Comparison of ENCODE assay signal across 29 cellular contexts in the genomic region with DNA sequence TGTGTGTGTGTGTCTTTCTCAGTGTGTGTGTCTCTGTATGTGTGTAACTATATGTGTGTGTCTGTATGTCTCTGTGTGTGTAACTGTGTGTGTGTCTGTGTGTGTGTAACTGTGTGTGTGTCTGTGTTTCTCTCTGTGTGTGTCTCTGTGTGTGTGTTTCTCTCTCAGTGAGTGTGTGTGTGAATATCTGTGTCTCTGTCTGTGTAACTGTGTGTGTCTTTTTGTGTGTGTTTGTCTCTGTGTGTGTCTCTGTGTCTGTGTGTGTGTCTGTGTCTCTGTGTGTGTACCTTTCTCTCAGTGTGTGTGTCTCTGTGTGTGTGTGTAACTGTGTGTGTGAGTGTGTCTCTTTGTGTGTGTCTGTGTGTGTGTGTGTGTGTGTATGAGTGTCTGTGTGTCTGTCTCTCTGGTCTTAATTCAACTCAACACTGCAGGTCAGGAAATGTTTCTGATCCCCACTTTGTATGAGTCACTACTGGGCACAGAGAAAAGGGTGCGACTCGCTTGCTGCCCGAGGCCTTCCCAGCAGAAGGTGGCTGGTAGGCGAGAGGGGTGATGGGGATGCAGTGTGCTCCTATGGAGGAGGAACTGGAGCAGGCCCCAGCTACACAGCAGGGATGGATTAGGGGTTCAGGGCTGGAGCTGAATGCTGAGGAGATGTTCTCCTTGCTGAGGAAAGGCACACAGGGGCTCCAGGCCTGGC. TPM values are rescaled to one million over a fixed set of nuclear protein-coding genes. Genes with fewer than 3 reads are reported as not detected.
A peak's percentile ranks its signal among the peaks of the same experiment; 100 is the strongest.
DNase-seq lines count a peak whose midpoint lies in the region; TF ChIP-seq lines count a peak whose summit lies in the region.
"Had no signal": no experiment of that assay in that cellular context is flagged by ENCODE, and none has a peak within 500 bp of the region (broad histone marks: within the 10 kb centered on the region; RNA-seq: fewer than 3 reads in every experiment).

No MANE protein-coding gene starts in this region.

- CTCF ChIA-PET in OCI-LY7 (lab: Charles Lee; ENCODE audit: unreplicated experiment): no interaction called here

- BruUV-seq in OCI-LY7 (replicated peaks; lab: Mats Ljungman, UMichigan): no TSS peak

- peak; percentile 77 for DNase-seq in A172 (ENCODE audit: low spot score)
- peak; percentile 57 for DNase-seq in EL
- DNase-seq in OCI-LY7 (ENCODE audit: low spot score): no peak
- no peak for DNase-seq in caudate nucleus (lab: John Stamatoyannopoulos, UW)
- no peak for DNase-seq in hippocampal formation (lab: John Stamatoyannopoulos, UW)
- DNase-seq in immature natural killer cell: no peak
- no peak for DNase-seq in activated CD8-positive, alpha-beta memory T cell treated with anti-CD3 and anti-CD28 coated beads, Interleukin-2, amount 50 U/mL, for 48 hours
- DNase-seq in NCI-H510A (lab: John Stamatoyannopoulos, UW): no peak
- DNase-seq: activated CD4-positive, alpha-beta memory T cell treated with anti-CD3 and anti-CD28 coated beads for 36 hours; activated gamma-delta T cell; activated T-cell treated with anti-CD3 and anti-CD28 coated beads for 4 hours; body of pancreas; colonic mucosa; GOT3; lower lobe of right lung; NCI-H1092 treated with DMSO at 0.1 percent for 48 hours; NCI-H1930; NCI-H748 treated with DMSO at 0.1 percent for 48 hours; nephron progenitor cell; pancreas; SHP77; stimulated activated CD4-positive, alpha-beta T cell treated with anti-CD3 and anti-CD28 coated beads, Interleukin-12 subunit alpha, Interleukin-12 subunit beta, amount 100 ng/mL, for 4 hours; stimulated activated CD4-positive, alpha-beta T cell treated with anti-CD3 and anti-CD28 coated beads, Interleukin-4, amount 100 ng/mL, for 24 hours; stimulated activated naive CD4-positive, alpha-beta T cell had no signal

- no peaks in the 10 kb centered on the region for H4K20me1 ChIP-seq in OCI-LY7 (ENCODE audit: insufficient read depth, low read length)

- POLR2A ChIA-PET in OCI-LY7 (lab: Charles Lee): interaction anchor here (0.6 to 1.4 kb wide), 2 partner anchors 12 to 54 kb away, joined by 3 to 4 read pairs; no protein-coding TSS in a partner anchor

- peak overlapping the region; percentile 73 for H3K27ac ChIP-seq in OCI-LY7 (ENCODE audit: low read depth, low read length, poor library complexity, severe bottlenecking)
- peak overlapping the region; percentile 18 for H3K27ac ChIP-seq in caudate nucleus (ENCODE audit: low read depth, low read length)
- H3K27ac ChIP-seq: body of pancreas, C4-2B, colonic mucosa, lower lobe of right lung, pancreas, right atrium auricular region had no signal

- no peak overlapping the region for H3K27ac Mint-ChIP-seq in immature natural killer cell
- H3K27ac Mint-ChIP-seq: activated CD4-positive, alpha-beta memory T cell treated with anti-CD3 and anti-CD28 coated beads for 36 hours; nephron progenitor cell had no signal

- TF ChIP-seq CTCF in OCI-LY7 (conservative IDR thresholded peaks at IDR 0.05; ENCODE audit: low read length): no peak

- no peaks in the 10 kb centered on the region for H3K36me3 ChIP-seq in OCI-LY7 (ENCODE audit: insufficient read depth, low read length)
- H3K36me3 ChIP-seq: colonic mucosa, lower lobe of right lung, pancreas, right atrium auricular region had no signal

- peak overlapping the region; percentile 64 for H3K4me2 ChIP-seq in OCI-LY7 (ENCODE audit: low read length)

- peak overlapping the region; percentile 20 for H3K4me3 ChIP-seq in OCI-LY7 (ENCODE audit: low read depth, low read length, poor library complexity, severe bottlenecking)
- H3K4me3 ChIP-seq: body of pancreas, colonic mucosa, lower lobe of right lung, pancreas, right atrium auricular region had no signal

- H3K9me3 ChIP-seq in OCI-LY7 (ENCODE audit: low read length): no peaks in the 10 kb centered on the region
- H3K9me3 ChIP-seq: body of pancreas, colonic mucosa, lower lobe of right lung, pancreas, right atrium auricular region had no signal

- no peak overlapping the region for H3K4me3 Mint-ChIP-seq in immature natural killer cell
- H3K4me3 Mint-ChIP-seq: activated CD4-positive, alpha-beta memory T cell treated with anti-CD3 and anti-CD28 coated beads for 36 hours; nephron progenitor cell had no signal

- intact Hi-C loops in OCI-LY7 (cut with micrococcal nuclease; ENCODE audit: unreplicated experiment): loop anchor here (1.0 to 10.0 kb wide), 2 partner anchors 13 to 483 kb away; partner anchors contain the start of gene BOD1

- H2AFZ ChIP-seq in OCI-LY7 (ENCODE audit: low read length): no peak overlapping the region; the same call in 1 of the 2 replicates

- H3K4me1 Mint-ChIP-seq in immature natural killer cell: no peaks in the 10 kb centered on the region
- H3K4me1 Mint-ChIP-seq: nephron progenitor cell had no signal

- no peaks in the 10 kb centered on the region for H3K36me3 Mint-ChIP-seq in immature natural killer cell
- H3K36me3 Mint-ChIP-seq: activated CD4-positive, alpha-beta memory T cell treated with anti-CD3 and anti-CD28 coated beads for 36 hours had no signal

- H3K9me2 ChIP-seq in OCI-LY7 (ENCODE audit: insufficient read depth, low read length): no peaks in the 10 kb centered on the region

- H3K27me3 Mint-ChIP-seq in immature natural killer cell (ENCODE audit: low read depth in 3 of 3): peaks cover 0 to 4% (median under 1%) of the 10 kb centered on the region in 3 donors
- H3K27me3 Mint-ChIP-seq: activated CD4-positive, alpha-beta memory T cell treated with anti-CD3 and anti-CD28 coated beads for 36 hours had no signal

- H3K79me2 ChIP-seq in OCI-LY7 (ENCODE audit: insufficient read depth, low read depth, low read length): no peaks in the 10 kb centered on the region

- H3K9me3 Mint-ChIP-seq in immature natural killer cell: no peaks in the 10 kb centered on the region
- H3K9me3 Mint-ChIP-seq: activated CD4-positive, alpha-beta memory T cell treated with anti-CD3 and anti-CD28 coated beads for 36 hours; nephron progenitor cell had no signal

- H3K4me1 ChIP-seq in OCI-LY7 (ENCODE audit: insufficient read depth, low read length, poor library complexity, severe bottlenecking): peaks cover 76% of the 10 kb centered on the region
- H3K4me1 ChIP-seq: body of pancreas, colonic mucosa, lower lobe of right lung, pancreas, right atrium auricular region had no signal

RNA-seq across cellular contexts. Expression of gene NSG2, which starts 52.1 kb away (rescaled TPM):
- total RNA-seq in A172 (2014; rRNA removed; shearing (Covaris generic)): 1.4 TPM in 1 of 2 replicates, not detected in the other
- total RNA-seq in OCI-LY7 (2014; rRNA removed; shearing (Covaris generic)): not detected in 2 replicates
- total RNA-seq in OCI-LY7 (2022): not detected in 2 replicates
- polyA plus RNA-seq in immature natural killer cell: not detected
- total RNA-seq: activated CD4-positive, alpha-beta memory T cell treated with anti-CD3 and anti-CD28 coated beads for 36 hours; fibroblast of lung; glomerular endothelial cell; kidney epithelial cell; lower lobe of right lung had no signal
- polyA plus RNA-seq: fibroblast of lung had no signal

Comparison
In these comparisons a context has a peak if more than half of its experiments do, and no peak if none do; other contexts are left out.
1. DNase-seq: peak in A172 (single experiment) and EL (single experiment); none in OCI-LY7 (single experiment), caudate nucleus (0 of 61), hippocampal formation (0 of 2), immature natural killer cell (0 of 3), activated CD8-positive, alpha-beta memory T cell treated with anti-CD3 and anti-CD28 coated beads, Interleukin-2, amount 50 U/mL, for 48 hours (single experiment) and NCI-H510A (single experiment).